Comparison of ENCODE assay signal across 11 cellular contexts in genomic region chr16:90057738-90058173, GRCh38. TPM values are rescaled to one million over a fixed set of nuclear protein-coding genes. Genes with fewer than 3 reads are reported as not detected.
DNase-seq lines count a peak whose midpoint lies in the region; ATAC-seq, FAIRE-seq and TF ChIP-seq lines count a peak whose summit lies in the region.
"Had no signal": no experiment of that assay in that cellular context is flagged by ENCODE, and none has a peak within 500 bp of the region (broad histone marks: within the 10 kb centered on the region; RNA-seq: fewer than 3 reads in every experiment).

No MANE protein-coding gene starts in this region.

- peak overlapping the region; percentile 63 for H3K4me2 ChIP-seq in HCT116 (ENCODE audit: low read length)

- peak overlapping the region; percentile 73 for H2AFZ ChIP-seq in HCT116 (ENCODE audit: low read depth, low read length, poor library complexity, severe bottlenecking)

- DNase-seq in CD8-positive, alpha-beta T cell, result no peak
- DNase-seq in HCT116 (ENCODE audit: low read depth, low spot score) (peak; percentile 28), left lung (no peak), small intestine (no peak), pons (ENCODE audit: low spot score) (no peak), LoVo (ENCODE audit: low spot score) (no peak)
- peak; percentile 11 for DNase-seq in T-helper 2 cell treated with Interferon-gamma antibody and Interleukin-4, amounts not matched to agents 5 μg/mL and 100 μg/mL, for 36 hours (ENCODE audit: low spot score)
- DNase-seq in effector memory CD4-positive, alpha-beta T cell, result no peak
- DNase-seq: immature natural killer cell, NCI-H1930 had no signal

- H3K4me1 Mint-ChIP-seq in CD8-positive, alpha-beta T cell (ENCODE audit: low read depth), result no peaks in the 10 kb centered on the region
- H3K4me1 Mint-ChIP-seq in T-helper 2 cell treated with Interferon-gamma antibody and Interleukin-4, amounts not matched to agents 5 μg/mL and 100 μg/mL, for 36 hours (ENCODE audit: low read depth), result no peaks in the 10 kb centered on the region
- H3K4me1 Mint-ChIP-seq: immature natural killer cell had no signal

- RAD21 ChIA-PET in HCT116 (lab: Charles Lee; ENCODE audit: low non-redundant PET in 1 of 2, low total read pairs in 2 of 2, uncharacterized antibody in 2 of 2, unreplicated experiment in 2 of 2), result no interaction called here

- no peak for TF ChIP-seq POLR2A in HCT116 (IDR thresholded peaks at IDR 0.05; ENCODE audit: borderline replicate concordance, extremely low read depth, insufficient read depth, insufficient read length)

- CTCF ChIA-PET in CD8-positive, alpha-beta T cell (lab: Charles Lee), result no interaction called here
- CTCF ChIA-PET in HCT116 (lab: Charles Lee), result no interaction called here

- no peaks in the 10 kb centered on the region for H3K9me2 ChIP-seq in HCT116 (ENCODE audit: insufficient read depth)

- H3K27me3 Mint-ChIP-seq in CD8-positive, alpha-beta T cell (ENCODE audit: low read depth), result peaks cover 4% of the 10 kb centered on the region
- H3K27me3 Mint-ChIP-seq in T-helper 2 cell treated with Interferon-gamma antibody and Interleukin-4, amounts not matched to agents 5 μg/mL and 100 μg/mL, for 36 hours (ENCODE audit: low read depth), result peaks cover 6% of the 10 kb centered on the region

- no peaks in the 10 kb centered on the region for H3K4me1 ChIP-seq in CD8-positive, alpha-beta T cell (ENCODE audit: insufficient read depth, low read length)
- H3K4me1 ChIP-seq in HCT116 (ENCODE audit: control insufficient read depth in 1 of 2, insufficient read depth in 2 of 2, low read length in 2 of 2) (peaks cover 0 to 20% of the 10 kb centered on the region in 2 experiments; a peak in 2 of 4 replicates), left lung (no peaks in the 10 kb centered on the region), small intestine (ENCODE audit: control insufficient read depth in 2 of 2, insufficient read depth in 1 of 2, low read depth in 1 of 2, low read length in 1 of 2) (no peaks in the 10 kb centered on the region)
- H3K4me1 ChIP-seq in effector memory CD4-positive, alpha-beta T cell (ENCODE audit: control insufficient read depth, insufficient read depth, low read length, poor library complexity, severe bottlenecking), result no peaks in the 10 kb centered on the region

- H3K9me3 ChIP-seq in CD8-positive, alpha-beta T cell (ENCODE audit: low read length), result peaks cover 4% of the 10 kb centered on the region
- H3K9me3 ChIP-seq in HCT116 (ENCODE audit: control insufficient read depth in 1 of 2, insufficient read depth in 1 of 2, low read depth in 1 of 2, low read length in 2 of 2) (peaks cover 11 to 22% of the 10 kb centered on the region in 2 experiments; a peak in 2 of 4 replicates), left lung (peaks cover 0 to 14% of the 10 kb centered on the region in 2 donors), small intestine (ENCODE audit: control insufficient read depth, low read depth) (no peaks in the 10 kb centered on the region)
- peaks cover 4% of the 10 kb centered on the region for H3K9me3 ChIP-seq in effector memory CD4-positive, alpha-beta T cell (ENCODE audit: control insufficient read depth, low read length)
- H3K9me3 ChIP-seq: neutrophil had no signal

- H3K4me3 Mint-ChIP-seq in CD8-positive, alpha-beta T cell, result no peak overlapping the region
- no peak overlapping the region for H3K4me3 Mint-ChIP-seq in T-helper 2 cell treated with Interferon-gamma antibody and Interleukin-4, amounts not matched to agents 5 μg/mL and 100 μg/mL, for 36 hours
- H3K4me3 Mint-ChIP-seq: immature natural killer cell had no signal

- no peaks in the 10 kb centered on the region for H4K20me1 ChIP-seq in HCT116 (ENCODE audit: insufficient read depth)

- 46 to 53% (median 48%) methylated on average over 8 of the region's 8 CpGs for WGBS in small intestine, 3 donors

- TF ChIP-seq RAD21 in HCT116 (IDR thresholded peaks at IDR 0.05; ENCODE audit: low read depth), result no peak

- H3K4me3 ChIP-seq in CD8-positive, alpha-beta T cell (ENCODE audit: low read depth, low read length), result no peak overlapping the region
- peak overlapping the region in 1 of 2 experiments; percentile 5; a peak in 1 of 4 replicates for H3K4me3 ChIP-seq in HCT116 (replicated peaks in 1 of 2; ENCODE audit: low read depth in 1 of 2, low read length in 2 of 2)
- H3K4me3 ChIP-seq in left lung, result no peak overlapping the region
- no peak overlapping the region for H3K4me3 ChIP-seq in small intestine (ENCODE audit: low read depth in 1 of 2, low read length in 2 of 2)
- H3K4me3 ChIP-seq in effector memory CD4-positive, alpha-beta T cell (ENCODE audit: insufficient read depth, low read depth, low read length, poor library complexity, severe bottlenecking), result no peak overlapping the region

- H3K27ac ChIP-seq in CD8-positive, alpha-beta T cell (ENCODE audit: low read depth, low read length), result no peak overlapping the region
- H3K27ac ChIP-seq in HCT116 (ENCODE audit: low read depth, low read length) (no peak overlapping the region), left lung (no peak overlapping the region), small intestine (ENCODE audit: low read depth in 1 of 2, low read length in 1 of 2) (no peak overlapping the region)
- H3K27ac ChIP-seq in effector memory CD4-positive, alpha-beta T cell (ENCODE audit: insufficient read depth, low read length, poor library complexity, severe bottlenecking), result no peak overlapping the region
- H3K27ac ChIP-seq: neutrophil had no signal

- peaks cover 20% of the 10 kb centered on the region for H3K9me3 Mint-ChIP-seq in CD8-positive, alpha-beta T cell
- H3K9me3 Mint-ChIP-seq in T-helper 2 cell treated with Interferon-gamma antibody and Interleukin-4, amounts not matched to agents 5 μg/mL and 100 μg/mL, for 36 hours, result peaks cover 22% of the 10 kb centered on the region

- peaks cover 6% of the 10 kb centered on the region for H3K36me3 Mint-ChIP-seq in CD8-positive, alpha-beta T cell
- no peaks in the 10 kb centered on the region for H3K36me3 Mint-ChIP-seq in T-helper 2 cell treated with Interferon-gamma antibody and Interleukin-4, amounts not matched to agents 5 μg/mL and 100 μg/mL, for 36 hours (ENCODE audit: low read depth)

- H3K79me2 ChIP-seq in HCT116 (ENCODE audit: insufficient read depth, low read length), result no peaks in the 10 kb centered on the region

- POLR2A ChIA-PET in CD8-positive, alpha-beta T cell (lab: Charles Lee), result no interaction called here
- POLR2A ChIA-PET in HCT116 (lab: Charles Lee), result no interaction called here

- no TSS peak for BruUV-seq in HCT116 (replicated peaks; lab: Mats Ljungman, UMichigan)

- H3K27me3 ChIP-seq in CD8-positive, alpha-beta T cell (ENCODE audit: insufficient read depth, low read length), result no peaks in the 10 kb centered on the region
- H3K27me3 ChIP-seq in HCT116 (ENCODE audit: insufficient read depth, low read length), result no peaks in the 10 kb centered on the region
- H3K27me3 ChIP-seq in left lung, result no peaks in the 10 kb centered on the region
- no peaks in the 10 kb centered on the region for H3K27me3 ChIP-seq in small intestine (ENCODE audit: control insufficient read depth in 2 of 2, insufficient read depth in 2 of 2, low read length in 2 of 2)
- no peaks in the 10 kb centered on the region for H3K27me3 ChIP-seq in effector memory CD4-positive, alpha-beta T cell (replicated peaks; ENCODE audit: control insufficient read depth, insufficient read depth, low read length, poor library complexity, severe bottlenecking)

- no peak overlapping the region for H3K27ac Mint-ChIP-seq in CD8-positive, alpha-beta T cell
- H3K27ac Mint-ChIP-seq in T-helper 2 cell treated with Interferon-gamma antibody and Interleukin-4, amounts not matched to agents 5 μg/mL and 100 μg/mL, for 36 hours, result no peak overlapping the region
- H3K27ac Mint-ChIP-seq: immature natural killer cell had no signal

- FAIRE-seq in small intestine (lab: Jason Lieb, UNC), result no peak

- peak; percentile 51 for ATAC-seq in CD8-positive, alpha-beta T cell
- ATAC-seq in HCT116 (peak; percentile 84), left lung (peak; percentile 33)

- intact Hi-C loops in CD8-positive, alpha-beta T cell (cut with DNase I, micrococcal nuclease), result loop anchor here in 1 of 2 experiments (5.0 kb wide), 1 partner anchor 445 kb away; the partner anchor contains the start of gene DPEP1
- intact Hi-C loops in HCT116 (cut with micrococcal nuclease), result no loop called here
- intact Hi-C loops in left lung (cut with DNase I), result no loop called here

- TF ChIP-seq CTCF in CD8-positive, alpha-beta T cell (IDR thresholded peaks at IDR 0.05), result no peak
- TF ChIP-seq CTCF in HCT116 (IDR thresholded peaks at IDR 0.05 in 2 of 3, conservative IDR thresholded peaks at IDR 0.05 in 1 of 3; ENCODE audit: borderline replicate concordance in 1 of 3, insufficient read depth in 1 of 3, low read depth in 2 of 3, low read length in 2 of 3) (no peak), left lung (IDR thresholded peaks at IDR 0.05) (no peak)

- no peaks in the 10 kb centered on the region for H3K36me3 ChIP-seq in CD8-positive, alpha-beta T cell (ENCODE audit: insufficient read depth, low read length)
- H3K36me3 ChIP-seq in HCT116 (ENCODE audit: control insufficient read depth in 1 of 2, insufficient read depth in 2 of 2, low read length in 2 of 2), result no peaks in the 10 kb centered on the region
- H3K36me3 ChIP-seq in left lung, result no peaks in the 10 kb centered on the region
- no peaks in the 10 kb centered on the region for H3K36me3 ChIP-seq in small intestine (ENCODE audit: control insufficient read depth in 2 of 2, insufficient read depth in 2 of 2, low read length in 2 of 2)
- no peaks in the 10 kb centered on the region for H3K36me3 ChIP-seq in effector memory CD4-positive, alpha-beta T cell (ENCODE audit: control insufficient read depth, insufficient read depth, low read length)
- H3K36me3 ChIP-seq: neutrophil had no signal

- H3K9ac ChIP-seq in HCT116 (ENCODE audit: low read length), result 0 out of 2 replicates have a peak overlapping the region, but pooled peaks have one; percentile 13

TF ChIP-seq in HCT116, 20 proteins besides CTCF, POLR2A, EP300 and RAD21 (continues in another document):
- TF ChIP-seq SIN3A (IDR thresholded peaks at IDR 0.05; ENCODE audit: low read depth) (no peak), YY1 (IDR thresholded peaks at IDR 0.05; ENCODE audit: extremely low read depth, insufficient replicate concordance, low read depth, low read length) (no peak), EZH2phosphoT487 (IDR thresholded peaks at IDR 0.05; ENCODE audit: borderline replicate concordance) (no peak), FOSL1 (IDR thresholded peaks at IDR 0.05; ENCODE audit: low read depth) (peak; percentile 82), ZNF274 (IDR thresholded peaks at IDR 0.05; ENCODE audit: low read depth, low read length) (no peak), SP1 (IDR thresholded peaks at IDR 0.05; ENCODE audit: low read depth) (peak; percentile 45; the same call in 1 of the 2 replicates)

RNA-seq across cellular contexts. Expression of gene PRDM7, which starts 19.4 kb away (rescaled TPM):
- not detected for total RNA-seq in CD8-positive, alpha-beta T cell
- total RNA-seq in HCT116 (2021; ENCODE audit: unreplicated experiment) (0.07 TPM), left lung (not detected)
- 0.05 and 0.10 TPM in 2 replicates for polyA plus RNA-seq in HCT116 (2012)
- polyA plus RNA-seq in small intestine, result not detected
- polyA plus RNA-seq: immature natural killer cell had no signal

RNA-seq across cellular contexts. Expression of gene DBNDD1, which starts 38.5 kb away (rescaled TPM):
- total RNA-seq in CD8-positive, alpha-beta T cell, result 1 to 10 TPM in 1 of 2 experiments, under 1 TPM in 1; 0.58 to 1.2 TPM
- total RNA-seq in HCT116 (2021; ENCODE audit: unreplicated experiment) (60.2 TPM), left lung (10 to 100 TPM in 1 of 2 donors, 1 to 10 TPM in 1; 8.1 to 20.6 TPM)
- 51.1 and 61.3 TPM in 2 replicates for polyA plus RNA-seq in HCT116 (2012)
- polyA plus RNA-seq in small intestine, result 1 to 10 TPM in 1 of 3 donors, under 1 TPM in 1, not detected in 1; 0.67 to 2.2 TPM
- polyA plus RNA-seq: immature natural killer cell had no signal

Comparison
In these comparisons a context has a peak if more than half of its experiments do, and no peak if none do; other contexts are left out.
1. ATAC-seq: peak in every context shown above with its lines; median percentile 84 in HCT116; 51 in CD8-positive, alpha-beta T cell; 33 in left lung.
2. DNase-seq: peak in HCT116 (single experiment) and T-helper 2 cell treated with Interferon-gamma antibody and Interleukin-4, amounts not matched to agents 5 μg/mL and 100 μg/mL, for 36 hours (single experiment); none in CD8-positive, alpha-beta T cell (0 of 7), left lung (0 of 2), small intestine (single experiment), effector memory CD4-positive, alpha-beta T cell (0 of 3), pons (single experiment) and LoVo (single experiment).
3. RNA of gene DBNDD1, which starts 38.5 kb away (total RNA-seq): 60.2 TPM in HCT116 (single experiment) and 8.1 to 20.6 TPM in left lung; 0.58 to 1.2 TPM in CD8-positive, alpha-beta T cell; every median in the first group is over 4 times any median in the second.